Comparison of ENCODE assay signal across 2 cellular contexts in the genomic region with DNA sequence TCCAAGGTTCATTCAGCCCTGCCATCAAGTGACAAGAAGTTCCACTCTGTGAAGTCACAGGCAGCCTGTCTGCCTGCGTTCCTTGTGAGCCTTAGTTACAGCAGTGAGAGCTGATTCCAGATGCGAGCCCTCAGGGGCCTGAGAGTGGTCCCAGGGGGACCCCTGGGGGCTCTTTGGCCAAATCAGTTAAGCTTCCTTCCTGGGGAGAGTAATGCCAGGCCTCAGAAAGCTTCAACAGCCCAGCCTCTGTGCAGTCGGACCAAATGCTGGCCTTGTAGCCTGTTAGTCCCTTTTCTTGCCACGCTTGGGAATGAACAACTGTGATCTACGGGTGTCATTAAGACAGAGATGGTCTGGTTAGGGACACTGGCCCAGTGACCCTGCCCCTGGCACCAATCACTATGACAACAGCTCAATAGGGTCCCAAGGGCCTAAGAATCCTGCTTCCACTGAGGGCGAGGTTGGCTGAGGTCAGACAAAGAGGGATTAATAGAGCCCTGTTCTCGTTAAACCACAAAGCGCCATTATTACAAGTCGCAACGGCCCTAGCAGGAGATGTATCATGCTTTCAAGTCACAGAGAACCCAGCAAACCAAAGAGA.
TF ChIP-seq lines count a peak whose summit lies in the region.

No MANE protein-coding gene starts in this region.

TF ChIP-seq in HCT116, 20 proteins besides CTCF, POLR2A, EP300 and RAD21:
- no peak for TF ChIP-seq ZNF274 (IDR thresholded peaks at IDR 0.05; ENCODE audit: low read depth, low read length)
- TF ChIP-seq EZH2phosphoT487 (IDR thresholded peaks at IDR 0.05; ENCODE audit: borderline replicate concordance): no peak
- TF ChIP-seq, protein P1, sequence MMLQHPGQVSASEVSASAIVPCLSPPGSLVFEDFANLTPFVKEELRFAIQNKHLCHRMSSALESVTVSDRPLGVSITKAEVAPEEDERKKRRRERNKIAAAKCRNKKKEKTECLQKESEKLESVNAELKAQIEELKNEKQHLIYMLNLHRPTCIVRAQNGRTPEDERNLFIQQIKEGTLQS (IDR thresholded peaks at IDR 0.05): no peak
- no peak for TF ChIP-seq SP1 (IDR thresholded peaks at IDR 0.05; ENCODE audit: low read depth)
- TF ChIP-seq CEBPB (IDR thresholded peaks at IDR 0.05; ENCODE audit: low read depth): no peak
- no peak for TF ChIP-seq EZH2 (IDR thresholded peaks at IDR 0.05)
- TF ChIP-seq, protein P2, sequence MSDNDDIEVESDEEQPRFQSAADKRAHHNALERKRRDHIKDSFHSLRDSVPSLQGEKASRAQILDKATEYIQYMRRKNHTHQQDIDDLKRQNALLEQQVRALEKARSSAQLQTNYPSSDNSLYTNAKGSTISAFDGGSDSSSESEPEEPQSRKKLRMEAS (IDR thresholded peaks at IDR 0.05): no peak
- TF ChIP-seq, protein P3, sequence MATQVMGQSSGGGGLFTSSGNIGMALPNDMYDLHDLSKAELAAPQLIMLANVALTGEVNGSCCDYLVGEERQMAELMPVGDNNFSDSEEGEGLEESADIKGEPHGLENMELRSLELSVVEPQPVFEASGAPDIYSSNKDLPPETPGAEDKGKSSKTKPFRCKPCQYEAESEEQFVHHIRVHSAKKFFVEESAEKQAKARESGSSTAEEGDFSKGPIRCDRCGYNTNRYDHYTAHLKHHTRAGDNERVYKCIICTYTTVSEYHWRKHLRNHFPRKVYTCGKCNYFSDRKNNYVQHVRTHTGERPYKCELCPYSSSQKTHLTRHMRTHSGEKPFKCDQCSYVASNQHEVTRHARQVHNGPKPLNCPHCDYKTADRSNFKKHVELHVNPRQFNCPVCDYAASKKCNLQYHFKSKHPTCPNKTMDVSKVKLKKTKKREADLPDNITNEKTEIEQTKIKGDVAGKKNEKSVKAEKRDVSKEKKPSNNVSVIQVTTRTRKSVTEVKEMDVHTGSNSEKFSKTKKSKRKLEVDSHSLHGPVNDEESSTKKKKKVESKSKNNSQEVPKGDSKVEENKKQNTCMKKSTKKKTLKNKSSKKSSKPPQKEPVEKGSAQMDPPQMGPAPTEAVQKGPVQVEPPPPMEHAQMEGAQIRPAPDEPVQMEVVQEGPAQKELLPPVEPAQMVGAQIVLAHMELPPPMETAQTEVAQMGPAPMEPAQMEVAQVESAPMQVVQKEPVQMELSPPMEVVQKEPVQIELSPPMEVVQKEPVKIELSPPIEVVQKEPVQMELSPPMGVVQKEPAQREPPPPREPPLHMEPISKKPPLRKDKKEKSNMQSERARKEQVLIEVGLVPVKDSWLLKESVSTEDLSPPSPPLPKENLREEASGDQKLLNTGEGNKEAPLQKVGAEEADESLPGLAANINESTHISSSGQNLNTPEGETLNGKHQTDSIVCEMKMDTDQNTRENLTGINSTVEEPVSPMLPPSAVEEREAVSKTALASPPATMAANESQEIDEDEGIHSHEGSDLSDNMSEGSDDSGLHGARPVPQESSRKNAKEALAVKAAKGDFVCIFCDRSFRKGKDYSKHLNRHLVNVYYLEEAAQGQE (IDR thresholded peaks at IDR 0.05; ENCODE audit: low read depth): no peak
- TF ChIP-seq SRF (IDR thresholded peaks at IDR 0.05; ENCODE audit: low read depth): no peak
- TF ChIP-seq TCF7L2 (IDR thresholded peaks at IDR 0.05; ENCODE audit: borderline replicate concordance, extremely low read depth, insufficient read depth, insufficient read length): no peak
- TF ChIP-seq SIN3A (IDR thresholded peaks at IDR 0.05; ENCODE audit: low read depth): no peak
- no peak for TF ChIP-seq ELF1 (IDR thresholded peaks at IDR 0.05; ENCODE audit: borderline replicate concordance, low read depth)
- no peak for TF ChIP-seq CBX3 (IDR thresholded peaks at IDR 0.05; ENCODE audit: low read depth)
- TF ChIP-seq POLR2AphosphoS5 (IDR thresholded peaks at IDR 0.05; ENCODE audit: low read depth, low read length): no peak
- TF ChIP-seq, protein P4, sequence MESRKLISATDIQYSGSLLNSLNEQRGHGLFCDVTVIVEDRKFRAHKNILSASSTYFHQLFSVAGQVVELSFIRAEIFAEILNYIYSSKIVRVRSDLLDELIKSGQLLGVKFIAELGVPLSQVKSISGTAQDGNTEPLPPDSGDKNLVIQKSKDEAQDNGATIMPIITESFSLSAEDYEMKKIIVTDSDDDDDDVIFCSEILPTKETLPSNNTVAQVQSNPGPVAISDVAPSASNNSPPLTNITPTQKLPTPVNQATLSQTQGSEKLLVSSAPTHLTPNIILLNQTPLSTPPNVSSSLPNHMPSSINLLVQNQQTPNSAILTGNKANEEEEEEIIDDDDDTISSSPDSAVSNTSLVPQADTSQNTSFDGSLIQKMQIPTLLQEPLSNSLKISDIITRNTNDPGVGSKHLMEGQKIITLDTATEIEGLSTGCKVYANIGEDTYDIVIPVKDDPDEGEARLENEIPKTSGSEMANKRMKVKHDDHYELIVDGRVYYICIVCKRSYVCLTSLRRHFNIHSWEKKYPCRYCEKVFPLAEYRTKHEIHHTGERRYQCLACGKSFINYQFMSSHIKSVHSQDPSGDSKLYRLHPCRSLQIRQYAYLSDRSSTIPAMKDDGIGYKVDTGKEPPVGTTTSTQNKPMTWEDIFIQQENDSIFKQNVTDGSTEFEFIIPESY (IDR thresholded peaks at IDR 0.05; ENCODE audit: extremely low read depth, insufficient replicate concordance, low read length): no peak
- no peak for TF ChIP-seq ZFX (IDR thresholded peaks at IDR 0.05)
- no peak for TF ChIP-seq FOSL1 (IDR thresholded peaks at IDR 0.05; ENCODE audit: low read depth)

TF ChIP-seq in liver, 16 proteins besides CTCF, POLR2A, EP300 and RAD21:
- TF ChIP-seq FOXA1 (IDR thresholded peaks at IDR 0.05): no peak
TF ChIP-seq in liver: peak in this region for 0.
